Comparison of ENCODE assay signal across 22 cellular contexts in the genomic region with DNA sequence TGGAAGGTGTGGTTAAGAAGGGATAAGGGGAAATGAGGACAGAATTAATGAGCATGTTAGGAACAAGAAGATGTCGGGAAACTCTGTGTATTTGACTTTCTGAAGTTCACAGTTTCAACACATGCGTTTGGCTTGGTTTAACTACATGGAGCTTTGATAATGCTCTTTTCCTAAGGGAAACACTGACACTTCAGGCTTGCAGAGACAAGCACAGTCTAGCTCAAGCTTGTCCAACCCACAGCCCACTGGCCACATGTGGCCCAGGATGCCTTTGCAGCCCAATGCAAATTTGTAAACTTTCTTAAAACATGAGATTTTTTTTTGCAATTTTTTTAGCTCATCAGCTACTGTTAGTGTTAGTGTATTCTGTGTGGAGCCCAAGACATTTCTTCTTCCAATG.
"Had no signal": no experiment of that assay in that cellular context is flagged by ENCODE, and none has a peak within 500 bp of the region (broad histone marks: within the 10 kb centered on the region; RNA-seq: fewer than 3 reads in every experiment).

No MANE protein-coding gene starts in this region.

- H3K27ac ChIP-seq: hepatocyte, neural progenitor cell, prostate gland, spleen, tibial artery had no signal

- DNase-seq: caudate nucleus; cerebellar nuclear complex; cortex of kidney; effector memory CD8-positive, alpha-beta T cell; head of caudate nucleus; islet precursor cell; mesendoderm; midbrain; naive thymus-derived CD4-positive, alpha-beta T cell; right cardiac atrium; spleen; stimulated activated CD4-positive, alpha-beta T cell treated with anti-CD3 and anti-CD28 coated beads, Interleukin-4, amount 100 ng/mL, for 4 hours; stimulated activated naive CD8-positive, alpha-beta T cell treated with anti-CD3 and anti-CD28 coated beads, Interleukin-15, Interleukin-2, amounts not matched to agents 100 U/mL and 50 U/mL, for 24 hours; substantia nigra; testis; tibial artery had no signal

- H3K4me2 ChIP-seq: hepatocyte, neural progenitor cell had no signal

- H3K36me3 ChIP-seq: neural progenitor cell, prostate gland, spleen, tibial artery had no signal

- H3K4me1 ChIP-seq: prostate gland, testis had no signal

- H3K4me3 ChIP-seq: hepatocyte, neural progenitor cell, prostate gland, skin epidermis, spleen, testis, tibial artery had no signal

- H3K79me2 ChIP-seq: hepatocyte had no signal

- H3K27me3 ChIP-seq: hepatocyte, neural progenitor cell, spleen, testis, tibial artery had no signal

- ATAC-seq: effector memory CD8-positive, alpha-beta T cell; left lobe of liver; naive thymus-derived CD4-positive, alpha-beta T cell; stimulated activated memory B cell treated with anti-CD40 and anti-IgM and Interleukin-4, amounts not matched to agents 10 μg/mL and 1 μg/mL and 100 μg/mL, for 72 hours; stimulated activated naive CD8-positive, alpha-beta T cell treated with anti-CD3 and anti-CD28 coated beads, Interleukin-15, Interleukin-2, amounts not matched to agents 100 U/mL and 50 U/mL, for 24 hours had no signal

- H3K9me3 ChIP-seq: prostate gland, testis had no signal

- H3K9ac ChIP-seq: neural progenitor cell had no signal

- H2AFZ ChIP-seq: hepatocyte, neural progenitor cell had no signal
